Comparison of ENCODE assay signal across 14 cellular contexts in the genomic region with DNA sequence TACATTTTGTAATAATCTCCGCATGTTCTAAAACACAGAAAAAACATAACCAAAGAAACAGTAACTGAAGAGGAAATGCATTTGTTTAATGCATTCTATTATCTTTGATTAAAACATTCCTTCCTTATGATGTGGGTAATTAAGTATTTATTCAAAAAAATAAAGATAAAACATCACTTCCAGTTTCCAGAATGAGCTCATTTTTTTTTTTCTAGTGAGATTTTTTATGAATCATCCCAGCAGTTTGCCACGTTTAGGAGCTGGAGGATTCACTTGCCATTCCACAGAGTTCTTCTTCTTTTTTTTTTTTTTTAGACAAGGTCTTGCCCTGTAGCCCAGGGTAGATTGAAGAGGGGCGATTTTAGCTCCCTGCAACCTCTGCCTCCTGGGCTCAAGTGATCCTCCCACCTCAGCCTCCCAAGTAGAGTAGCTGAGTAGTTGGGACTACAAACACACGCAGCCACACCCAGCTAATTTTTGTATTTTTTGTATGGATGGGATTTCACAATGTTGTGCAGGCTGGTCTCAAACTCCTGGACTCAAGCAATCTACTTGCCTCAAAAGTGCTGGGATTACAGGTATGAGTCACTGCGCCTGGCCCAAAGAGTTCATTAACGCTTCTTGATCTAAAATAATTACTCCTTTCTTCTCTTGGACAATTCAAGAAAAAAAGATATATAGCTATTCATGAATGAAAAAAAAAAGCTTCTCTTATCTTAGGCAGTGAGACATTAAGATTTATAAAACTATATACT.
A peak's percentile ranks its signal among the peaks of the same experiment; 100 is the strongest.
DNase-seq lines count a peak whose midpoint lies in the region; TF ChIP-seq lines count a peak whose summit lies in the region.
"Had no signal": no experiment of that assay in that cellular context is flagged by ENCODE, and none has a peak within 500 bp of the region (broad histone marks: within the 10 kb centered on the region; RNA-seq: fewer than 3 reads in every experiment).

No MANE protein-coding gene starts in this region.

- H2BK5ac ChIP-seq in mesenchymal stem cell (ENCODE audit: low read depth, low read length, poor library complexity, severe bottlenecking) = no peak overlapping the region
- no peak overlapping the region for H2BK5ac ChIP-seq in neuronal stem cell (ENCODE audit: low read length)

- H3K4me1 ChIP-seq in mammary epithelial cell (ENCODE audit: insufficient read depth, low read length) = peaks cover 27% of the 10 kb centered on the region
- no peaks in the 10 kb centered on the region for H3K4me1 ChIP-seq in mesenchymal stem cell (ENCODE audit: control insufficient read depth, insufficient read depth, low read depth, low read length)
- H3K4me1 ChIP-seq in neuronal stem cell (ENCODE audit: control insufficient read depth in 2 of 2, insufficient read depth in 1 of 2, low read depth in 1 of 2, low read length in 2 of 2) = no peaks in the 10 kb centered on the region
- H3K4me1 ChIP-seq in Karpas-422 (ENCODE audit: low read length) = no peaks in the 10 kb centered on the region

- POLR2A ChIA-PET in BJ (lab: Charles Lee) = interaction anchor here (0.5 to 1.1 kb wide), 7 partner anchors 11 to 187 kb away, joined by 3 to 18 read pairs (median 5); a partner anchor contains a TSS

- H3K9ac ChIP-seq in mammary epithelial cell (ENCODE audit: insufficient read depth, low read length) = no peak overlapping the region
- H3K9ac ChIP-seq in mesenchymal stem cell (ENCODE audit: low read length) = peak overlapping the region; percentile 72
- no peak overlapping the region for H3K9ac ChIP-seq in neuronal stem cell (ENCODE audit: low read depth, low read length, poor library complexity)
- no peak overlapping the region for H3K9ac ChIP-seq in Karpas-422 (ENCODE audit: low read length)

- no peaks in the 10 kb centered on the region for H3K9me2 ChIP-seq in Karpas-422 (replicated peaks; ENCODE audit: insufficient read depth, low read length)

- 80% methylated on average over 5 of the region's 6 CpGs for WGBS in mammary epithelial cell (ENCODE audit: low coverage, missing lambda C conversion rate)
- WGBS in mesenchymal stem cell = 58% methylated on average over 2 of the region's 6 CpGs
- WGBS in neuronal stem cell (ENCODE audit: extremely low coverage in 2 of 2, insufficient read length in 2 of 2, insufficient replicate concordance in 1 of 2), 2 donors = no CpG with 5 or more reads among the region's 6 CpGs

- H2BK15ac ChIP-seq in mesenchymal stem cell (ENCODE audit: low read depth, poor library complexity, severe bottlenecking) (no peak overlapping the region), neuronal stem cell (ENCODE audit: low read length) (no peak overlapping the region)

- dilution Hi-C loops in mammary epithelial cell (cut with HindIII; ENCODE audit: low sequenced_read_pairs) = no loop called here

- CTCF ChIA-PET in BJ (lab: Yijun Ruan, JAX) = interaction anchor here (0.6 to 1.7 kb wide), 4 partner anchors 12 to 183 kb away, joined by 3 to 14 read pairs (median 7); a partner anchor contains a TSS
- CTCF ChIA-PET in mammary epithelial cell (lab: Charles Lee; ENCODE audit: low non-redundant PET) = interaction anchor here (1.0 to 1.2 kb wide), 2 partner anchors 177 to 183 kb away, joined by 4 to 16 read pairs; a partner anchor contains a TSS

- H2BK120ac ChIP-seq in mesenchymal stem cell (ENCODE audit: low read depth, low read length) = no peak overlapping the region
- no peak overlapping the region for H2BK120ac ChIP-seq in neuronal stem cell (ENCODE audit: low read depth, low read length)

- no peak overlapping the region for H3K23ac ChIP-seq in mesenchymal stem cell (ENCODE audit: low read length in 2 of 2)
- no peak overlapping the region for H3K23ac ChIP-seq in neuronal stem cell (ENCODE audit: low read depth, low read length, poor library complexity)

- H3K36me3 ChIP-seq in BJ (ENCODE audit: control insufficient read depth, insufficient read depth, low read length) (no peaks in the 10 kb centered on the region), mammary epithelial cell (ENCODE audit: insufficient read depth, low read length) (no peaks in the 10 kb centered on the region), mesenchymal stem cell (ENCODE audit: control insufficient read depth in 1 of 2, insufficient read depth in 2 of 2, low read depth in 1 of 2, low read length in 2 of 2) (no peaks in the 10 kb centered on the region), neuronal stem cell (replicated peaks in 1 of 2; ENCODE audit: control insufficient read depth in 2 of 2, insufficient read depth in 2 of 2, low read length in 2 of 2) (no peaks in the 10 kb centered on the region), Karpas-422 (ENCODE audit: insufficient read depth, low read length) (no peaks in the 10 kb centered on the region)
- H3K36me3 ChIP-seq: ovary had no signal

- H2AK5ac ChIP-seq in mesenchymal stem cell (ENCODE audit: low read length, severe bottlenecking) = no peak overlapping the region
- no peak overlapping the region for H2AK5ac ChIP-seq in neuronal stem cell (ENCODE audit: low read depth, low read length)

- H3K4me2 ChIP-seq in mammary epithelial cell (ENCODE audit: insufficient read depth, low read depth, low read length) = no peak overlapping the region
- H3K4me2 ChIP-seq in mesenchymal stem cell (ENCODE audit: low read length, poor library complexity, severe bottlenecking) = no peak overlapping the region
- no peak overlapping the region for H3K4me2 ChIP-seq in neuronal stem cell (ENCODE audit: insufficient read depth, low read length, poor library complexity, severe bottlenecking)
- H3K4me2 ChIP-seq in Karpas-422 (ENCODE audit: low read depth, low read length, poor library complexity, severe bottlenecking) = no peak overlapping the region
- H3K4me2 ChIP-seq: PC-9 had no signal

- no peak overlapping the region for H3K27ac ChIP-seq in mammary epithelial cell (ENCODE audit: insufficient read depth, low read depth, low read length)
- H3K27ac ChIP-seq in mesenchymal stem cell (ENCODE audit: low read length, poor library complexity, severe bottlenecking) = no peak overlapping the region
- no peak overlapping the region for H3K27ac ChIP-seq in neuronal stem cell (replicated peaks; ENCODE audit: low read length)
- no peak overlapping the region for H3K27ac ChIP-seq in Karpas-422 (ENCODE audit: low read length)
- H3K27ac ChIP-seq: ovary, PC-9 had no signal

- H3K79me1 ChIP-seq in mesenchymal stem cell (replicated peaks; ENCODE audit: low read length, poor library complexity, severe bottlenecking) (no peaks in the 10 kb centered on the region), neuronal stem cell (ENCODE audit: low read depth, low read length) (no peaks in the 10 kb centered on the region)

- DNase-seq in BJ (ENCODE audit: low read depth) = peak; percentile 52
- DNase-seq in M059J (ENCODE audit: low read depth) = peak; percentile 69
- DNase-seq in mammary epithelial cell = peak; percentile 17
- DNase-seq in mesenchymal stem cell = peak; percentile 31
- DNase-seq in neuronal stem cell (ENCODE audit: low spot score) = no peak
- DNase-seq in ureter (ENCODE audit: low spot score) = no peak
- no peak for DNase-seq in G401 (ENCODE audit: low spot score)
- DNase-seq in Karpas-422 = no peak
- DNase-seq: Caco-2, NCI-H187 treated with DMSO at 0.1 percent for 48 hours, NCI-H345, ovary, PC-9, right cardiac atrium had no signal

- H3K4ac ChIP-seq in mesenchymal stem cell (ENCODE audit: low read depth in 1 of 2, low read length in 2 of 2) (no peak overlapping the region), neuronal stem cell (ENCODE audit: low read length) (no peak overlapping the region)

- H4K20me1 ChIP-seq in mammary epithelial cell (ENCODE audit: insufficient read depth, low read length) (no peaks in the 10 kb centered on the region), Karpas-422 (ENCODE audit: insufficient read depth, low read depth, low read length) (no peaks in the 10 kb centered on the region)

- H2BK12ac ChIP-seq in mesenchymal stem cell (ENCODE audit: low read length in 2 of 2) (no peak overlapping the region), neuronal stem cell (ENCODE audit: low read length) (no peak overlapping the region)

- H4K91ac ChIP-seq in mesenchymal stem cell (ENCODE audit: low read length) (no peak overlapping the region), neuronal stem cell (ENCODE audit: low read depth, low read length, poor library complexity) (no peak overlapping the region)

- in situ Hi-C loops in mammary epithelial cell (cut with MboI; ENCODE audit: low sequenced_read_pairs in 2 of 2) (no loop called here), G401 (cut with HindIII; ENCODE audit: low sequenced_read_pairs) (no loop called here)

- H3K9me3 ChIP-seq in mammary epithelial cell (replicated peaks; ENCODE audit: insufficient read depth, low read length) (no peaks in the 10 kb centered on the region), mesenchymal stem cell (ENCODE audit: control insufficient read depth, low read length) (no peaks in the 10 kb centered on the region), neuronal stem cell (replicated peaks in 1 of 2; ENCODE audit: control insufficient read depth in 2 of 2, insufficient read depth in 1 of 2, low read depth in 1 of 2, low read length in 2 of 2) (no peaks in the 10 kb centered on the region), Karpas-422 (ENCODE audit: low read length) (0 out of 2 replicates have a peak, but pooled peaks cover 3% of the 10 kb centered on the region)
- H3K9me3 ChIP-seq: Caco-2, ovary had no signal

- no peak overlapping the region for H4K8ac ChIP-seq in mesenchymal stem cell (ENCODE audit: low read length)
- H4K8ac ChIP-seq in neuronal stem cell (ENCODE audit: low read depth, low read length) = no peak overlapping the region

- intact Hi-C loops in mammary epithelial cell (cut with micrococcal nuclease) = no loop called here

- H2AFZ ChIP-seq in mammary epithelial cell (ENCODE audit: low read depth, low read length) (no peak overlapping the region), mesenchymal stem cell (ENCODE audit: low read depth, low read length) (peak overlapping the region; percentile 71), neuronal stem cell (ENCODE audit: low read length) (no peak overlapping the region), Karpas-422 (ENCODE audit: low read length) (no peak overlapping the region)
- H2AFZ ChIP-seq: PC-9 had no signal

- H3K18ac ChIP-seq in mesenchymal stem cell (ENCODE audit: low read depth in 1 of 2, low read length in 2 of 2) = peak overlapping the region; percentile 40 to 75
- H3K18ac ChIP-seq in neuronal stem cell (ENCODE audit: low read length) = no peak overlapping the region

- H3K4me3 ChIP-seq in BJ (ENCODE audit: low read depth, low read length) (no peak overlapping the region), mammary epithelial cell (replicated peaks in 1 of 3; ENCODE audit: insufficient read depth in 1 of 3, low read depth in 2 of 3, low read length in 3 of 3) (no peak overlapping the region), mesenchymal stem cell (ENCODE audit: insufficient read depth in 1 of 2, low read depth in 1 of 2, low read length in 2 of 2) (no peak overlapping the region), neuronal stem cell (ENCODE audit: low read length in 2 of 2) (no peak overlapping the region), Karpas-422 (ENCODE audit: low read length) (no peak overlapping the region)
- H3K4me3 ChIP-seq: ovary, PC-9 had no signal

- no peaks in the 10 kb centered on the region for H3K27me3 ChIP-seq in BJ (ENCODE audit: control insufficient read depth, insufficient read depth, low read length)
- H3K27me3 ChIP-seq in mammary epithelial cell (ENCODE audit: insufficient read depth, low read length) = no peaks in the 10 kb centered on the region
- H3K27me3 ChIP-seq in mesenchymal stem cell (ENCODE audit: control insufficient read depth in 1 of 2, insufficient read depth in 1 of 2, low read length in 2 of 2) = no peaks in the 10 kb centered on the region
- H3K27me3 ChIP-seq in neuronal stem cell (ENCODE audit: control insufficient read depth in 3 of 3, insufficient read depth in 3 of 3, low read depth in 1 of 3, low read length in 3 of 3) = no peaks in the 10 kb centered on the region
- no peaks in the 10 kb centered on the region for H3K27me3 ChIP-seq in Karpas-422 (ENCODE audit: low read length)
- H3K27me3 ChIP-seq: ovary had no signal

- H3K14ac ChIP-seq in mesenchymal stem cell (ENCODE audit: low read length in 2 of 2) (no peak overlapping the region), neuronal stem cell (ENCODE audit: low read length) (no peak overlapping the region)

- BruUV-seq in mammary epithelial cell (replicated peaks; lab: Mats Ljungman, UMichigan) = no TSS peak

- H3K79me2 ChIP-seq in mammary epithelial cell (ENCODE audit: insufficient read depth, low read length) = no peaks in the 10 kb centered on the region
- no peaks in the 10 kb centered on the region for H3K79me2 ChIP-seq in Karpas-422 (ENCODE audit: low read length)

- TF ChIP-seq CTCF in BJ (IDR thresholded peaks at IDR 0.05; ENCODE audit: insufficient read depth, low read depth, low read length) (no peak), mammary epithelial cell (conservative IDR thresholded peaks at IDR 0.05 in 1 of 2, IDR thresholded peaks at IDR 0.05 in 1 of 2; ENCODE audit: extremely low read depth in 1 of 2, insufficient read depth in 1 of 2, low read depth in 1 of 2, low read length in 2 of 2) (no peak)

Comparison
In these comparisons a context has a peak if more than half of its experiments do, and no peak if none do; other contexts are left out.
1. DNase-seq: peak in BJ (single experiment), M059J (single experiment), mammary epithelial cell (single experiment) and mesenchymal stem cell (single experiment); none in neuronal stem cell (single experiment), ureter (single experiment), G401 (single experiment) and Karpas-422 (single experiment).